In genomic region chr18:55650363-55650870, GRCh38 we compare ENCODE assay signal across 2 cellular contexts.
TF ChIP-seq lines count a peak whose summit lies in the region.

No MANE protein-coding gene starts in this region.

TF ChIP-seq in GM23338, 12 proteins besides CTCF, POLR2A, EP300 and RAD21 (continued from another document):
- TF ChIP-seq REST (IDR thresholded peaks at IDR 0.05; ENCODE audit: unreplicated experiment): no peak
- no peak for TF ChIP-seq ZNF114 (CRISPR knock-in tag; IDR thresholded peaks at IDR 0.05)
- TF ChIP-seq EZH2 (IDR thresholded peaks at IDR 0.05; ENCODE audit: low read depth, unreplicated experiment): no peak
- TF ChIP-seq JUNB (IDR thresholded peaks at IDR 0.05; ENCODE audit: unreplicated experiment): no peak
- no peak for TF ChIP-seq ZNF462 (CRISPR knock-in tag; IDR thresholded peaks at IDR 0.05)
- no peak for TF ChIP-seq STAT1 (IDR thresholded peaks at IDR 0.05; ENCODE audit: unreplicated experiment)
- no peak for TF ChIP-seq ETS1 (IDR thresholded peaks at IDR 0.05)
- TF ChIP-seq NANOG (IDR thresholded peaks at IDR 0.05; ENCODE audit: borderline replicate concordance): no peak
- no peak for TF ChIP-seq POLR2AphosphoS5 (IDR thresholded peaks at IDR 0.05; ENCODE audit: low read depth)
TF ChIP-seq in GM23338: peak in this region for 0.

TF ChIP-seq in SK-N-SH, 30 proteins besides CTCF, POLR2A, EP300 and RAD21 (continued from another document):
- TF ChIP-seq IRF3 (IDR thresholded peaks at IDR 0.05; ENCODE audit: low read depth, low read length) (no peak), SIN3A (IDR thresholded peaks at IDR 0.05; ENCODE audit: borderline replicate concordance, low read depth, low read length) (no peak), MXI1 (IDR thresholded peaks at IDR 0.05; ENCODE audit: low read depth, low read length) (no peak), POLR2AphosphoS5 (IDR thresholded peaks at IDR 0.05; ENCODE audit: low read depth, low read length) (no peak), TCF12 (IDR thresholded peaks at IDR 0.05) (no peak), RXRA (IDR thresholded peaks at IDR 0.05; ENCODE audit: borderline replicate concordance, low read depth) (no peak), GABPA (IDR thresholded peaks at IDR 0.05; ENCODE audit: low read depth) (no peak), REST (IDR thresholded peaks at IDR 0.05; ENCODE audit: low read depth, low read length) (no peak), ELF1 (IDR thresholded peaks at IDR 0.05) (no peak), MEF2A (IDR thresholded peaks at IDR 0.05; ENCODE audit: borderline replicate concordance, low read depth) (no peak)
